26 cellular contexts compared by ENCODE assay signal in genomic region chr5:149788964-149789363, GRCh38. TPM values are rescaled to one million over a fixed set of nuclear protein-coding genes. Genes with fewer than 3 reads are reported as not detected.
A peak's percentile ranks its signal among the peaks of the same experiment; 100 is the strongest.
DNase-seq lines count a peak whose midpoint lies in the region; ATAC-seq, FAIRE-seq and TF ChIP-seq lines count a peak whose summit lies in the region.
"Had no signal": no experiment of that assay in that cellular context is flagged by ENCODE, and none has a peak within 500 bp of the region (broad histone marks: within the 10 kb centered on the region; RNA-seq: fewer than 3 reads in every experiment).

No MANE protein-coding gene starts in this region.

- no peak for TF ChIP-seq CTCF in left ventricle myocardium inferior (IDR thresholded peaks at IDR 0.05; ENCODE audit: borderline replicate concordance)
- TF ChIP-seq CTCF in GM12878 (IDR thresholded peaks at IDR 0.05 in 2 of 3, conservative IDR thresholded peaks at IDR 0.05 in 1 of 3; ENCODE audit: control insufficient read depth in 2 of 3, extremely low read depth in 1 of 3, insufficient read depth in 1 of 3, low read depth in 3 of 3, low read length in 3 of 3), result no peak
- no peak for TF ChIP-seq CTCF in sigmoid colon (IDR thresholded peaks at IDR 0.05)
- TF ChIP-seq CTCF in transverse colon (IDR thresholded peaks at IDR 0.05), result no peak

- POLR2A ChIA-PET in GM12878 (lab: Charles Lee), result interaction anchor here (2.2 kb wide), 1 partner anchor 9 kb away, joined by 6 read pairs; no protein-coding TSS in a partner anchor

- CTCF ChIA-PET in GM12878 (lab: Yijun Ruan, JAX), result no interaction called here

- no peaks in the 10 kb centered on the region for H3K27me3 ChIP-seq in left ventricle myocardium inferior (ENCODE audit: low read depth)
- no peaks in the 10 kb centered on the region for H3K27me3 ChIP-seq in GM12878 (replicated peaks in 1 of 2; ENCODE audit: control insufficient read depth in 2 of 2, insufficient read depth in 2 of 2, low read length in 1 of 2)
- H3K27me3 ChIP-seq in sigmoid colon, result no peaks in the 10 kb centered on the region
- no peaks in the 10 kb centered on the region for H3K27me3 ChIP-seq in transverse colon
- H3K27me3 ChIP-seq: BE2C, BLaER1 had no signal

- TF ChIP-seq POLR2A in GM12878 (IDR thresholded peaks at IDR 0.05; ENCODE audit: low read depth, low read length) (no peak), sigmoid colon (IDR thresholded peaks at IDR 0.05) (no peak), transverse colon (IDR thresholded peaks at IDR 0.05) (no peak)

- SMC1A ChIA-PET in GM12878 (lab: Charles Lee; ENCODE audit: uncharacterized antibody, unreplicated experiment), result interaction anchor here (9.1 to 23.9 kb wide), 2 partner anchors 10 to 14 kb away, joined by 89 to 329 read pairs; no protein-coding TSS in a partner anchor

- WGBS in GM12878 (ENCODE audit: insufficient coverage, insufficient replicate concordance, low lambda C conversion rate, missing lambda C conversion rate), result 96% methylated on average over 3 of the region's 3 CpGs
- WGBS in sigmoid colon, 2 donors, result 97 to 98% methylated on average over 3 of the region's 3 CpGs
- 93 to 95% methylated on average over 3 of the region's 3 CpGs for WGBS in transverse colon (ENCODE audit: low coverage in 1 of 2), 2 donors

- RAD21 ChIA-PET in GM12878 (lab: Charles Lee; ENCODE audit: unreplicated experiment), result interaction anchor here (1.2 kb wide), 1 partner anchor 16 kb away, joined by 3 read pairs; no protein-coding TSS in a partner anchor

- TF ChIP-seq RAD21 in GM12878 (IDR thresholded peaks at IDR 0.05; ENCODE audit: insufficient read depth, low read depth, low read length), result no peak

- H3K27ac ChIP-seq in left ventricle myocardium inferior (replicated peaks) (peak overlapping the region; percentile 94), GM12878 (ENCODE audit: control insufficient read depth, insufficient read depth) (no peak overlapping the region), sigmoid colon (peak overlapping the region in 3 of 4 donors; percentile 57 to 97 (median 80)), transverse colon (peak overlapping the region; percentile 78 to 87 (median 84))
- H3K27ac ChIP-seq: BLaER1 had no signal

- TF ChIP-seq EP300 in GM12878 (IDR thresholded peaks at IDR 0.05; ENCODE audit: borderline replicate concordance in 1 of 2, control insufficient read depth in 1 of 2, low read depth in 2 of 2, low read length in 2 of 2) (no peak), sigmoid colon (IDR thresholded peaks at IDR 0.05) (no peak), transverse colon (IDR thresholded peaks at IDR 0.05; ENCODE audit: low read depth) (no peak)

- in situ Hi-C loops in GM12878 (cut with MboI) (no loop called here), transverse colon (cut with MboI; ENCODE audit: low pct_ligation_motif_present in 1 of 4, low pct_unique_long_range_greater_than_20kb in 1 of 4, low sequenced_read_pairs in 3 of 4) (no loop called here)

- H3K9me3 ChIP-seq in left ventricle myocardium inferior (replicated peaks) (no peaks in the 10 kb centered on the region), GM12878 (replicated peaks; ENCODE audit: control insufficient read depth, insufficient read depth, low read length) (peaks cover 2% of the 10 kb centered on the region; the same call in 1 of the 3 replicates), sigmoid colon (no peaks in the 10 kb centered on the region), transverse colon (no peaks in the 10 kb centered on the region)
- H3K9me3 ChIP-seq: BE2C had no signal

- H2AFZ ChIP-seq in GM12878 (ENCODE audit: control insufficient read depth, low read depth, low read length), result no peak overlapping the region

- H3K79me2 ChIP-seq in GM12878 (ENCODE audit: control insufficient read depth, insufficient read depth, low read length), result peaks cover 26% of the 10 kb centered on the region

- no TSS peak for BruUV-seq in GM12878 (replicated peaks; lab: Mats Ljungman, UMichigan)

- no peak for DNase-seq in left ventricle myocardium inferior
- DNase-seq in left cardiac atrium, result no peak
- no peak for DNase-seq in GM12878 (ENCODE audit: low read depth, low spot score)
- DNase-seq in sigmoid colon, result no peak
- DNase-seq in transverse colon, result no peak
- no peak for DNase-seq in SHP77 treated with DMSO at 0.1 percent for 48 hours (lab: John Stamatoyannopoulos, UW)
- DNase-seq in NCI-H774 (lab: John Stamatoyannopoulos, UW), result no peak
- no peak for DNase-seq in ureter (ENCODE audit: low spot score)
- DNase-seq: 8988T; ACHN; BE2C; C1 segment of cervical spinal cord; CD4-positive, alpha-beta memory T cell; CD4-positive, CD25-positive, alpha-beta regulatory T cell; CD8-positive, alpha-beta memory T cell; COR-L47; DMS 273 treated with DMSO at 0.1 percent for 48 hours; DMS153; DMS79; DND-41; EL; GDM1 had no signal

- H3K4me1 ChIP-seq in left ventricle myocardium inferior, result peaks cover 82% of the 10 kb centered on the region
- H3K4me1 ChIP-seq in GM12878 (ENCODE audit: control insufficient read depth, insufficient read depth, low read length), result peaks cover 13% of the 10 kb centered on the region
- peaks cover 0 to 64% (median 48%) of the 10 kb centered on the region in 4 donors for H3K4me1 ChIP-seq in sigmoid colon
- peaks cover 40 to 78% (median 66%) of the 10 kb centered on the region in 4 donors for H3K4me1 ChIP-seq in transverse colon

- H3K4me3 ChIP-seq in left ventricle myocardium inferior, result no peak overlapping the region
- H3K4me3 ChIP-seq in GM12878, result no peak overlapping the region
- no peak overlapping the region for H3K4me3 ChIP-seq in sigmoid colon
- no peak overlapping the region for H3K4me3 ChIP-seq in transverse colon
- H3K4me3 ChIP-seq: BLaER1 had no signal

- intact Hi-C loops in left ventricle myocardium inferior (cut with micrococcal nuclease) (no loop called here), left cardiac atrium (cut with DNase I) (no loop called here), GM12878 (cut with micrococcal nuclease; ENCODE audit: unreplicated experiment) (no loop called here), sigmoid colon (cut with DNase I) (no loop called here), transverse colon (cut with DNase I; ENCODE audit: low total_unique reads) (no loop called here)

- FAIRE-seq in GM12878 (lab: Jason Lieb, UNC), result no peak
- FAIRE-seq: A204.1, GM12891, GM19239 had no signal

- no peak overlapping the region for H3K9ac ChIP-seq in GM12878 (ENCODE audit: control insufficient read depth, insufficient read depth, low read length)
- H3K9ac ChIP-seq: BLaER1 had no signal

- ATAC-seq in left cardiac atrium (no peak), GM12878 (no peak)

- no peaks in the 10 kb centered on the region for H4K20me1 ChIP-seq in GM12878 (ENCODE audit: control insufficient read depth, insufficient read depth)

- no peaks in the 10 kb centered on the region for H3K36me3 ChIP-seq in left ventricle myocardium inferior
- peaks cover 0 to 5% of the 10 kb centered on the region in 2 experiments; a peak in 3 of 4 replicates for H3K36me3 ChIP-seq in GM12878 (ENCODE audit: control insufficient read depth in 2 of 2, insufficient read depth in 2 of 2, low read length in 1 of 2)
- H3K36me3 ChIP-seq in sigmoid colon, result no peaks in the 10 kb centered on the region
- no peaks in the 10 kb centered on the region for H3K36me3 ChIP-seq in transverse colon
- H3K36me3 ChIP-seq: BE2C had no signal

- H3K4me2 ChIP-seq in GM12878 (ENCODE audit: control insufficient read depth, insufficient read depth), result no peak overlapping the region
- H3K4me2 ChIP-seq: BLaER1 had no signal

TF ChIP-seq in GM12878, 131 proteins besides CTCF, POLR2A, EP300 and RAD21:
- TF ChIP-seq CEBPB (IDR thresholded peaks at IDR 0.05; ENCODE audit: borderline replicate concordance in 1 of 2, low read depth in 2 of 2, low read length in 2 of 2) (no peak), NRF1 (conservative IDR thresholded peaks at IDR 0.05; ENCODE audit: low read depth, low read length) (no peak), NR2F1 (conservative IDR thresholded peaks at IDR 0.05) (no peak), MLLT1 (IDR thresholded peaks at IDR 0.05) (0 out of 2 replicates have a peak, but pooled peaks have one; percentile 37), POLR2AphosphoS2 (IDR thresholded peaks at IDR 0.05; ENCODE audit: low read depth, low read length) (no peak)

RNA-seq across cellular contexts. Expression of gene PPARGC1B, which starts 58.9 kb away (rescaled TPM):
- total RNA-seq in left ventricle myocardium inferior (28.4 TPM), left cardiac atrium (10 to 100 TPM; 11.8 to 12.5 TPM), GM12878 (2014; rRNA removed) (5.3 and 6.4 TPM in 2 replicates), GM12878 (2014; rRNA removed; fragmentation: Illumina TruSeq; extraction: Trizol) (5.8 and 6.1 TPM in 2 replicates), GM12878 (2021) (18.1 and 20.5 TPM in 2 replicates), sigmoid colon (10 to 100 TPM in 3 of 4 donors, 1 to 10 TPM in 1; 9.9 to 19.1 (median 12.3) TPM), transverse colon (100 to 1,000 TPM in 1 of 4 donors, 10 to 100 TPM in 3; 39.2 to 129 (median 58.3) TPM), ureter (36.1 TPM)
- 55.8 and 60.6 TPM in 2 replicates for total RNA-seq in GM12878 (2013; cell fraction: nucleolus; rRNA removed)
- polyA plus RNA-seq in GM12878 (2011; ENCODE audit: low read depth), result 2.5 TPM
- polyA plus RNA-seq in GM12878 (2011; rRNA removed) (3.0 and 4.7 TPM in 2 replicates), GM12878 (2014; fragmentation: Illumina TruSeq; extraction: Trizol) (7.8 and 8.6 TPM in 2 replicates), GM12878 (2014; fragmentation: Nextera tagmentation; extraction: Ambion mirVana) (1 to 10 TPM; 1.8 to 2.5 TPM), GM12878 (2014; rRNA removed) (7.3 and 7.5 TPM in 2 replicates), GM12878 (2016; fragmentation: Nextera tagmentation; extraction: Ambion mirVana) (10 to 100 TPM; 10.4 to 10.7 TPM), sigmoid colon (10 to 100 TPM in 1 of 3 donors, 1 to 10 TPM in 2; 1.8 to 13.9 (median 5.3) TPM)
- 3.2 and 4.0 TPM in 2 replicates for polyA plus RNA-seq in GM12878 (2011; cell fraction: cytosol; rRNA removed)
- polyA plus RNA-seq in GM12878 (2011; cell fraction: nucleus; rRNA removed), result 24.1 and 34.3 TPM in 2 replicates
- polyA plus RNA-seq in GM12878 (2012), result 3.1 and 3.8 TPM in 2 replicates
- 9.2 and 10.7 TPM in 2 replicates for polyA minus RNA-seq in GM12878 (2011; rRNA and poly(A)+ RNA removed)
- polyA minus RNA-seq in GM12878 (2011; cell fraction: cytosol; rRNA and poly(A)+ RNA removed), result 5.5 and 6.4 TPM in 2 replicates
- 11.2 and 19.8 TPM in 2 replicates for polyA minus RNA-seq in GM12878 (2011; cell fraction: nucleus; rRNA and poly(A)+ RNA removed)
